2 cellular contexts compared by ENCODE assay signal in genomic region chr17:73359987-73360410, GRCh38.
TF ChIP-seq lines count a peak whose summit lies in the region.

No MANE protein-coding gene starts in this region.

TF ChIP-seq in A549, 52 proteins besides CTCF, POLR2A, EP300 and RAD21 (continued from another document):
- TF ChIP-seq BHLHE40 (IDR thresholded peaks at IDR 0.05; ENCODE audit: low read depth, low read length) = no peak
- TF ChIP-seq ZFP36 (IDR thresholded peaks at IDR 0.05; ENCODE audit: borderline replicate concordance, partially characterized antibody) = no peak
- no peak for TF ChIP-seq EHF (CRISPR knock-in tag; IDR thresholded peaks at IDR 0.05)
- no peak for TF ChIP-seq FOSB (CRISPR knock-in tag; IDR thresholded peaks at IDR 0.05)

TF ChIP-seq in HepG2, 621 proteins besides CTCF, POLR2A, EP300 and RAD21 (continued from another document and continues in another):
- TF ChIP-seq RXRA (CRISPR knock-in tag; IDR thresholded peaks at IDR 0.05) (0 out of 2 replicates have a peak, but pooled peaks have one; percentile 21), ZNF7 (CRISPR knock-in tag; IDR thresholded peaks at IDR 0.05) (no peak), ELF1 (CRISPR knock-in tag; IDR thresholded peaks at IDR 0.05) (peak; percentile 42; the same call in 1 of the 2 replicates), ATF7-NPFF (CRISPR knock-in tag; IDR thresholded peaks at IDR 0.05; ENCODE audit: low read depth) (no peak), HMG20A (CRISPR knock-in tag; IDR thresholded peaks at IDR 0.05; ENCODE audit: borderline replicate concordance) (peak; percentile 28; the same call in 1 of the 2 replicates), CENPT (CRISPR knock-in tag; IDR thresholded peaks at IDR 0.05; ENCODE audit: low read depth) (no peak), EHMT2 (IDR thresholded peaks at IDR 0.05; ENCODE audit: borderline replicate concordance, low read depth, low read length) (no peak), MBD4 (IDR thresholded peaks at IDR 0.05; ENCODE audit: borderline replicate concordance, low read length) (no peak), ZNF232 (CRISPR knock-in tag; IDR thresholded peaks at IDR 0.05; ENCODE audit: borderline replicate concordance) (no peak), ZNF512B (CRISPR knock-in tag; IDR thresholded peaks at IDR 0.05; ENCODE audit: borderline replicate concordance) (no peak), ZNF331 (CRISPR knock-in tag; IDR thresholded peaks at IDR 0.05) (no peak), STAG1 (CRISPR knock-in tag; IDR thresholded peaks at IDR 0.05) (peak; percentile 56), ZNF431 (CRISPR knock-in tag; IDR thresholded peaks at IDR 0.05; ENCODE audit: borderline replicate concordance, low read depth) (no peak), ZFYVE20 (CRISPR knock-in tag; IDR thresholded peaks at IDR 0.05; ENCODE audit: borderline replicate concordance, low read depth) (no peak), BRCA1 (CRISPR knock-in tag; IDR thresholded peaks at IDR 0.05) (no peak), CHD4 (IDR thresholded peaks at IDR 0.05; ENCODE audit: borderline replicate concordance, low read length) (no peak), HNF1B (CRISPR knock-in tag; IDR thresholded peaks at IDR 0.05) (0 out of 2 replicates have a peak, but pooled peaks have one; percentile 28), ZNF180 (CRISPR knock-in tag; IDR thresholded peaks at IDR 0.05; ENCODE audit: borderline replicate concordance, low read depth) (no peak), ZNF800 (CRISPR knock-in tag; IDR thresholded peaks at IDR 0.05) (no peak), TBX2 (CRISPR knock-in tag; IDR thresholded peaks at IDR 0.05; ENCODE audit: borderline replicate concordance) (peak; percentile 59; the same call in 1 of the 2 replicates), XRCC5 (optimal IDR thresholded peaks at IDR 0.05; ENCODE audit: low read length) (peak; percentile 53), ATM (IDR thresholded peaks at IDR 0.05; ENCODE audit: borderline replicate concordance) (no peak), ZNF552 (CRISPR knock-in tag; IDR thresholded peaks at IDR 0.05; ENCODE audit: borderline replicate concordance) (no peak), GATAD2A (CRISPR knock-in tag; IDR thresholded peaks at IDR 0.05) (peak; percentile 28; the same call in 1 of the 2 replicates), TCF7 (IDR thresholded peaks at IDR 0.05; ENCODE audit: low read depth) (peak; percentile 87), NKX3-1 (CRISPR knock-in tag; IDR thresholded peaks at IDR 0.05) (no peak), ZNF317 (CRISPR knock-in tag; IDR thresholded peaks at IDR 0.05) (no peak), NR2F1 (CRISPR knock-in tag; IDR thresholded peaks at IDR 0.05) (no peak), HNF4A (CRISPR knock-in tag; IDR thresholded peaks at IDR 0.05) (no peak), TRIM24 (CRISPR knock-in tag; IDR thresholded peaks at IDR 0.05) (no peak), FUBP1 (CRISPR knock-in tag; IDR thresholded peaks at IDR 0.05; ENCODE audit: borderline replicate concordance) (no peak), SOX5 (CRISPR knock-in tag; IDR thresholded peaks at IDR 0.05; ENCODE audit: borderline replicate concordance) (peak; percentile 50; the same call in 1 of the 2 replicates), GMEB2 (CRISPR knock-in tag; IDR thresholded peaks at IDR 0.05; ENCODE audit: low read depth) (no peak), ZNF615 (CRISPR knock-in tag; IDR thresholded peaks at IDR 0.05; ENCODE audit: borderline replicate concordance) (0 out of 2 replicates have a peak, but pooled peaks have one; percentile 56), ZNF770 (CRISPR knock-in tag; IDR thresholded peaks at IDR 0.05) (0 out of 2 replicates have a peak, but pooled peaks have one; percentile 30), ZNF572 (CRISPR knock-in tag; IDR thresholded peaks at IDR 0.05) (peak; percentile 55; the same call in 1 of the 2 replicates)
- TF ChIP-seq, protein P1, sequence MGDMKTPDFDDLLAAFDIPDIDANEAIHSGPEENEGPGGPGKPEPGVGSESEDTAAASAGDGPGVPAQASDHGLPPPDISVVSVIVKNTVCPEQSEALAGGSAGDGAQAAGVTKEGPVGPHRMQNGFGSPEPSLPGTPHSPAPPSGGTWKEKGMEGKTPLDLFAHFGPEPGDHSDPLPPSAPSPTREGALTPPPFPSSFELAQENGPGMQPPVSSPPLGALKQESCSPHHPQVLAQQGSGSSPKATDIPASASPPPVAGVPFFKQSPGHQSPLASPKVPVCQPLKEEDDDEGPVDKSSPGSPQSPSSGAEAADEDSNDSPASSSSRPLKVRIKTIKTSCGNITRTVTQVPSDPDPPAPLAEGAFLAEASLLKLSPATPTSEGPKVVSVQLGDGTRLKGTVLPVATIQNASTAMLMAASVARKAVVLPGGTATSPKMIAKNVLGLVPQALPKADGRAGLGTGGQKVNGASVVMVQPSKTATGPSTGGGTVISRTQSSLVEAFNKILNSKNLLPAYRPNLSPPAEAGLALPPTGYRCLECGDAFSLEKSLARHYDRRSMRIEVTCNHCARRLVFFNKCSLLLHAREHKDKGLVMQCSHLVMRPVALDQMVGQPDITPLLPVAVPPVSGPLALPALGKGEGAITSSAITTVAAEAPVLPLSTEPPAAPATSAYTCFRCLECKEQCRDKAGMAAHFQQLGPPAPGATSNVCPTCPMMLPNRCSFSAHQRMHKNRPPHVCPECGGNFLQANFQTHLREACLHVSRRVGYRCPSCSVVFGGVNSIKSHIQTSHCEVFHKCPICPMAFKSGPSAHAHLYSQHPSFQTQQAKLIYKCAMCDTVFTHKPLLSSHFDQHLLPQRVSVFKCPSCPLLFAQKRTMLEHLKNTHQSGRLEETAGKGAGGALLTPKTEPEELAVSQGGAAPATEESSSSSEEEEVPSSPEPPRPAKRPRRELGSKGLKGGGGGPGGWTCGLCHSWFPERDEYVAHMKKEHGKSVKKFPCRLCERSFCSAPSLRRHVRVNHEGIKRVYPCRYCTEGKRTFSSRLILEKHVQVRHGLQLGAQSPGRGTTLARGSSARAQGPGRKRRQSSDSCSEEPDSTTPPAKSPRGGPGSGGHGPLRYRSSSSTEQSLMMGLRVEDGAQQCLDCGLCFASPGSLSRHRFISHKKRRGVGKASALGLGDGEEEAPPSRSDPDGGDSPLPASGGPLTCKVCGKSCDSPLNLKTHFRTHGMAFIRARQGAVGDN (CRISPR knock-in tag; IDR thresholded peaks at IDR 0.05) = peak; percentile 55
- TF ChIP-seq, protein P2, sequence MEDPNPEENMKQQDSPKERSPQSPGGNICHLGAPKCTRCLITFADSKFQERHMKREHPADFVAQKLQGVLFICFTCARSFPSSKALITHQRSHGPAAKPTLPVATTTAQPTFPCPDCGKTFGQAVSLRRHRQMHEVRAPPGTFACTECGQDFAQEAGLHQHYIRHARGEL (CRISPR knock-in tag; IDR thresholded peaks at IDR 0.05) = no peak
- TF ChIP-seq, protein P3, sequence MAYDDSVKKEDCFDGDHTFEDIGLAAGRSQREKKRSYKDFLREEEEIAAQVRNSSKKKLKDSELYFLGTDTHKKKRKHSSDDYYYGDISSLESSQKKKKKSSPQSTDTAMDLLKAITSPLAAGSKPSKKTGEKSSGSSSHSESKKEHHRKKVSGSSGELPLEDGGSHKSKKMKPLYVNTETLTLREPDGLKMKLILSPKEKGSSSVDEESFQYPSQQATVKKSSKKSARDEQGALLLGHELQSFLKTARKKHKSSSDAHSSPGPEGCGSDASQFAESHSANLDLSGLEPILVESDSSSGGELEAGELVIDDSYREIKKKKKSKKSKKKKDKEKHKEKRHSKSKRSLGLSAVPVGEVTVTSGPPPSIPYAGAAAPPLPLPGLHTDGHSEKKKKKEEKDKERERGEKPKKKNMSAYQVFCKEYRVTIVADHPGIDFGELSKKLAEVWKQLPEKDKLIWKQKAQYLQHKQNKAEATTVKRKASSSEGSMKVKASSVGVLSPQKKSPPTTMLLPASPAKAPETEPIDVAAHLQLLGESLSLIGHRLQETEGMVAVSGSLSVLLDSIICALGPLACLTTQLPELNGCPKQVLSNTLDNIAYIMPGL (CRISPR knock-in tag; IDR thresholded peaks at IDR 0.05; ENCODE audit: borderline replicate concordance in 1 of 2, low read depth in 1 of 2) = 0 out of 4 replicates have a peak, but pooled peaks of 1 of the 2 experiments have one; percentile 45
- TF ChIP-seq, protein P4, sequence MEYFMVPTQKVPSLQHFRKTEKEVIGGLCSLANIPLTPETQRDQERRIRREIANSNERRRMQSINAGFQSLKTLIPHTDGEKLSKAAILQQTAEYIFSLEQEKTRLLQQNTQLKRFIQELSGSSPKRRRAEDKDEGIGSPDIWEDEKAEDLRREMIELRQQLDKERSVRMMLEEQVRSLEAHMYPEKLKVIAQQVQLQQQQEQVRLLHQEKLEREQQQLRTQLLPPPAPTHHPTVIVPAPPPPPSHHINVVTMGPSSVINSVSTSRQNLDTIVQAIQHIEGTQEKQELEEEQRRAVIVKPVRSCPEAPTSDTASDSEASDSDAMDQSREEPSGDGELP (IDR thresholded peaks at IDR 0.05; ENCODE audit: borderline replicate concordance, low read depth) = peak; percentile 63; the same call in 1 of the 2 replicates
